In the genomic region with DNA sequence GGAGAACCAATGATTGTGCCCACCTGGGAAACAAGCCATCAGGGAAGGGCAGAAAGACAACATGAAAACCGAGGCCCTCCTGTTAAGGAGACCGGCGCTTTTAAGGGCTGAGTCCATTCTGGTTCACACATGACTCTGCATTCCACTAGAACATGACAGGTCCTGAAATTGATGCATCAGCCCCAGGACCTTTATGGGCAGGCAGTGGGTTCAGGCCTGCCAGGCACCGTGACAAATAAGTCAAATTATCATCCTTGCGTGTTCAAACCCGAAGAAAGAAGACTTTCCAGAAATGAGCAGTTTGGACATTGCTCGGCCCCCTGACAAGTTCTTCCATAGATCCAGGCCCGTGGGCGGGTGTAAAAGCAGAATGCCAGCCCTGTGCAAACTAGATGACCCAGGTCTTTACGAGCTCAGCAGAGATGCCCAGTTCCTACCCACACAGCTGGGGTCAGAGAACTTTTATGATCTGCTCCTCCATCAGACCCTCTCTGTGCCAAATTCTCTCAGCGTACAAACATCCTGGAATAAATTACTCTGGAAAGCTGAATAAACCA, we compare ENCODE assay signal across 22 cellular contexts.
"Had no signal": no experiment of that assay in that cellular context is flagged by ENCODE, and none has a peak within 500 bp of the region (broad histone marks: within the 10 kb centered on the region; RNA-seq: fewer than 3 reads in every experiment).

No MANE protein-coding gene starts in this region.

- H3K4me1 Mint-ChIP-seq: activated naive CD4-positive, alpha-beta T cell treated with anti-CD3 and anti-CD28 coated beads, Interleukin-2, amount 50 U/mL, for 24 hours; naive thymus-derived CD8-positive, alpha-beta T cell had no signal

- H3K4me3 ChIP-seq: ascending aorta, colonic mucosa, gastroesophageal sphincter, neural progenitor cell, thoracic aorta, upper lobe of left lung had no signal

- DNase-seq: activated CD4-positive, alpha-beta T cell treated with anti-CD3 and anti-CD28 coated beads for 1 hour; activated CD4-positive, alpha-beta T cell treated with anti-CD3 and anti-CD28 coated beads, Interleukin-2, amount 50 U/mL, for 1 hour; activated CD8-positive, alpha-beta T cell treated with anti-CD3 and anti-CD28 coated beads, Interleukin-2, amount 10 ng/mL, durations not matched to agents 7 days and 5 days; activated gamma-delta T cell treated with Interleukin-2 at 50 U/mL for 16 hours; activated T-cell treated with anti-CD3 and anti-CD28 coated beads, Interleukin-2, amount 50 U/mL, for 1 hour; colonic mucosa; endodermal cell; head of caudate nucleus; hypothalamus; left cardiac atrium; naive thymus-derived CD8-positive, alpha-beta T cell; posterior cingulate gyrus; stimulated activated CD4-positive, alpha-beta T cell treated with anti-CD3 and anti-CD28 coated beads, Interleukin-4, amount 100 ng/mL, for 24 hours; stimulated activated naive CD4-positive, alpha-beta T cell treated with Interleukin-2 at 50 U/mL for 16 hours; T-helper 1 cell; upper lobe of left lung; WERI-Rb-1 had no signal

- H3K9ac ChIP-seq: neural progenitor cell had no signal

- H3K4me3 Mint-ChIP-seq: activated CD8-positive, alpha-beta T cell treated with anti-CD3 and anti-CD28 coated beads, Interleukin-2, amount 10 ng/mL, durations not matched to agents 7 days and 5 days; activated naive CD4-positive, alpha-beta T cell treated with anti-CD3 and anti-CD28 coated beads, Interleukin-2, amount 50 U/mL, for 24 hours; endodermal cell; neural progenitor cell had no signal

- H3K27ac ChIP-seq: ascending aorta, colonic mucosa, gastroesophageal sphincter, neural progenitor cell, thoracic aorta, upper lobe of left lung, WERI-Rb-1 had no signal

- H3K27ac Mint-ChIP-seq: activated CD8-positive, alpha-beta T cell treated with anti-CD3 and anti-CD28 coated beads, Interleukin-2, amount 10 ng/mL, durations not matched to agents 7 days and 5 days; activated naive CD4-positive, alpha-beta T cell treated with anti-CD3 and anti-CD28 coated beads, Interleukin-2, amount 50 U/mL, for 24 hours; endodermal cell; naive thymus-derived CD8-positive, alpha-beta T cell; neural progenitor cell had no signal

- H3K27me3 ChIP-seq: ascending aorta, colonic mucosa, gastroesophageal sphincter, neural progenitor cell, upper lobe of left lung had no signal

- H3K9me3 Mint-ChIP-seq: activated naive CD4-positive, alpha-beta T cell treated with anti-CD3 and anti-CD28 coated beads, Interleukin-2, amount 50 U/mL, for 24 hours; endodermal cell; neural progenitor cell had no signal

- H3K4me1 ChIP-seq: ascending aorta, colonic mucosa, gastroesophageal sphincter, neural progenitor cell, upper lobe of left lung had no signal

- H3K4me2 ChIP-seq: neural progenitor cell had no signal

- H3K9me3 ChIP-seq: ascending aorta, colonic mucosa, gastroesophageal sphincter, thoracic aorta, upper lobe of left lung had no signal

- H3K27me3 Mint-ChIP-seq: activated naive CD4-positive, alpha-beta T cell treated with anti-CD3 and anti-CD28 coated beads, Interleukin-2, amount 50 U/mL, for 24 hours; naive thymus-derived CD8-positive, alpha-beta T cell had no signal

- H3K36me3 ChIP-seq: ascending aorta, colonic mucosa, gastroesophageal sphincter, neural progenitor cell, thoracic aorta, upper lobe of left lung, WERI-Rb-1 had no signal

- H3K36me3 Mint-ChIP-seq: activated naive CD4-positive, alpha-beta T cell treated with anti-CD3 and anti-CD28 coated beads, Interleukin-2, amount 50 U/mL, for 24 hours; naive thymus-derived CD8-positive, alpha-beta T cell had no signal
